In genomic region chr4:52704676-52705075, GRCh38 we compare ENCODE assay signal across 22 cellular contexts. TPM values are rescaled to one million over a fixed set of nuclear protein-coding genes. Genes with fewer than 3 reads are reported as not detected.
"Had no signal": no experiment of that assay in that cellular context is flagged by ENCODE, and none has a peak within 500 bp of the region (broad histone marks: within the 10 kb centered on the region; RNA-seq: fewer than 3 reads in every experiment).

No MANE protein-coding gene starts in this region.

- H3K4me3 ChIP-seq: breast epithelium, thoracic aorta, upper lobe of left lung had no signal

- H3K4me1 ChIP-seq: breast epithelium, upper lobe of left lung had no signal

- H3K9me3 ChIP-seq: breast epithelium, thoracic aorta, upper lobe of left lung had no signal

- H3K36me3 ChIP-seq: breast epithelium, thoracic aorta, upper lobe of left lung had no signal

- DNase-seq: activated CD4-positive, alpha-beta memory T cell treated with anti-CD3 and anti-CD28 coated beads for 36 hours; activated CD4-positive, alpha-beta T cell treated with anti-CD3 and anti-CD28 coated beads for 4 hours; activated CD4-positive, CD25-positive, alpha-beta regulatory T cell; activated naive CD4-positive, alpha-beta T cell treated with anti-CD3 and anti-CD28 coated beads for 36 hours; activated naive CD8-positive, alpha-beta T cell treated with anti-CD3 and anti-CD28 coated beads, Interleukin-2, amount 10 ng/mL, durations not matched to agents 7 days and 5 days; activated T-cell treated with anti-CD3 and anti-CD28 coated beads, Interleukin-2, amount 50 U/mL, for 48 hours; amniotic stem cell; cortex of kidney; endodermal cell; glutamatergic neuron; hippocampal formation; kidney glomerular epithelial cell; left ventricle myocardium superior; natural killer cell; stimulated activated CD4-positive, alpha-beta T cell treated with anti-CD3 and anti-CD28 coated beads, Interleukin-2, amount 100 ng/mL, for 48 hours; stimulated activated CD8-positive, alpha-beta memory T cell treated with anti-CD3 and anti-CD28 coated beads, Interleukin-4, amount 100 ng/mL, for 48 hours; stimulated activated naive B cell treated with anti-CD40 and anti-IgM and Interleukin-4, amounts not matched to agents 10 μg/mL and 1 μg/mL and 100 μg/mL, for 72 hours; T-helper 17 cell; upper lobe of left lung had no signal

- H3K27me3 ChIP-seq: breast epithelium, upper lobe of left lung had no signal

- H3K27ac ChIP-seq: breast epithelium, epithelial cell of prostate, thoracic aorta, upper lobe of left lung had no signal

- ATAC-seq: left ventricle myocardium superior; natural killer cell; stimulated activated naive B cell treated with anti-CD40 and anti-IgM and Interleukin-4, amounts not matched to agents 10 μg/mL and 1 μg/mL and 100 μg/mL, for 72 hours; T-helper 17 cell had no signal

RNA-seq across cellular contexts. Expression of gene ERVMER34-1, which starts 46.5 kb away (rescaled TPM):
- total RNA-seq: activated naive CD8-positive, alpha-beta T cell treated with anti-CD3 and anti-CD28 coated beads, Interleukin-2, amount 10 ng/mL, durations not matched to agents 7 days and 5 days; natural killer cell; T-helper 17 cell; thoracic aorta had no signal
